In genomic region chr12:20950248-20950647, GRCh38 we compare ENCODE assay signal across 8 cellular contexts.
A peak's percentile ranks its signal among the peaks of the same experiment; 100 is the strongest.
DNase-seq lines count a peak whose midpoint lies in the region; ATAC-seq and TF ChIP-seq lines count a peak whose summit lies in the region.

No MANE protein-coding gene starts in this region.

- H3K4me1 Mint-ChIP-seq in T-helper 2 cell treated with Interferon-gamma antibody and Interleukin-4, amounts not matched to agents 5 μg/mL and 100 μg/mL, for 36 hours (ENCODE audit: low read depth), result no peaks in the 10 kb centered on the region

- H3K27me3 Mint-ChIP-seq in T-helper 2 cell treated with Interferon-gamma antibody and Interleukin-4, amounts not matched to agents 5 μg/mL and 100 μg/mL, for 36 hours (ENCODE audit: low read depth), result no peaks in the 10 kb centered on the region

- H3K36me3 Mint-ChIP-seq in T-helper 2 cell treated with Interferon-gamma antibody and Interleukin-4, amounts not matched to agents 5 μg/mL and 100 μg/mL, for 36 hours (ENCODE audit: low read depth), result no peaks in the 10 kb centered on the region

- TF ChIP-seq CTCF in GM10266 (IDR thresholded peaks at IDR 0.05; ENCODE audit: control insufficient read depth, insufficient read depth, low read depth, missing control alignments), result peak; percentile 55

- H3K4me3 Mint-ChIP-seq in T-helper 2 cell treated with Interferon-gamma antibody and Interleukin-4, amounts not matched to agents 5 μg/mL and 100 μg/mL, for 36 hours, result no peak overlapping the region

- peak; percentile 83 for ATAC-seq in GM21786 (IDR thresholded peaks at IDR 0.05; ENCODE audit: unreplicated experiment)

- DNase-seq in GM10266 (ENCODE audit: extremely low spot score) (peak; percentile 13), M059J (ENCODE audit: low read depth) (peak; percentile 21), astrocyte of the hippocampus (ENCODE audit: low read depth, low spot score) (peak; percentile 45), non-pigmented ciliary epithelial cell (ENCODE audit: low read depth) (peak; percentile 4), GM19238 (ENCODE audit: insufficient read length, low spot score) (no peak)
- no peak for DNase-seq in T-helper 2 cell treated with Interferon-gamma antibody and Interleukin-4, amounts not matched to agents 5 μg/mL and 100 μg/mL, for 36 hours (ENCODE audit: low spot score)
- DNase-seq in stimulated activated CD4-positive, alpha-beta T cell treated with anti-CD3 and anti-CD28 coated beads, Interleukin-4, amount 100 ng/mL, for 4 hours, result no peak

- H3K27ac Mint-ChIP-seq in T-helper 2 cell treated with Interferon-gamma antibody and Interleukin-4, amounts not matched to agents 5 μg/mL and 100 μg/mL, for 36 hours, result no peak overlapping the region

- H3K9me3 Mint-ChIP-seq in T-helper 2 cell treated with Interferon-gamma antibody and Interleukin-4, amounts not matched to agents 5 μg/mL and 100 μg/mL, for 36 hours, result no peaks in the 10 kb centered on the region

Comparison
In these comparisons a context has a peak if more than half of its experiments do, and no peak if none do; other contexts are left out.
1. DNase-seq: peak in GM10266 (single experiment), M059J (single experiment), astrocyte of the hippocampus (single experiment) and non-pigmented ciliary epithelial cell (single experiment); none in GM19238 (single experiment), T-helper 2 cell treated with Interferon-gamma antibody and Interleukin-4, amounts not matched to agents 5 μg/mL and 100 μg/mL, for 36 hours (single experiment) and stimulated activated CD4-positive, alpha-beta T cell treated with anti-CD3 and anti-CD28 coated beads, Interleukin-4, amount 100 ng/mL, for 4 hours (0 of 2).